16 cellular contexts compared by ENCODE assay signal in genomic region chr3:9794400-9794799, GRCh38. TPM values are rescaled to one million over a fixed set of nuclear protein-coding genes. Genes with fewer than 3 reads are reported as not detected.
DNase-seq lines count a peak whose midpoint lies in the region; ATAC-seq, FAIRE-seq and TF ChIP-seq lines count a peak whose summit lies in the region.
"Had no signal": no experiment of that assay in that cellular context is flagged by ENCODE, and none has a peak within 500 bp of the region (broad histone marks: within the 10 kb centered on the region; RNA-seq: fewer than 3 reads in every experiment).

No MANE protein-coding gene starts in this region.

- FAIRE-seq in GM12891 (lab: Jason Lieb, UNC) (no peak), RCC 7860 (lab: Jason Lieb, UNC) (no peak)
- FAIRE-seq: GM18507, HTR-8/SVneo had no signal

- H3K27me3 ChIP-seq in CD4-positive, CD25-positive, alpha-beta regulatory T cell (ENCODE audit: control insufficient read depth, insufficient read depth, low read length) = no peaks in the 10 kb centered on the region
- no peaks in the 10 kb centered on the region for H3K27me3 ChIP-seq in naive thymus-derived CD4-positive, alpha-beta T cell (ENCODE audit: control insufficient read depth in 2 of 2, insufficient read depth in 2 of 2, low read length in 2 of 2)
- H3K27me3 ChIP-seq: vagina had no signal

- peak overlapping the region; percentile 90 to 99 (median 96) for H3K4me3 Mint-ChIP-seq in CD4-positive, CD25-positive, alpha-beta regulatory T cell
- peak overlapping the region; percentile 68 to 100 (median 98) for H3K4me3 Mint-ChIP-seq in naive thymus-derived CD4-positive, alpha-beta T cell

- H3K36me3 ChIP-seq in CD4-positive, CD25-positive, alpha-beta regulatory T cell (ENCODE audit: control insufficient read depth, insufficient read depth, low read length) = peaks cover 45% of the 10 kb centered on the region
- H3K36me3 ChIP-seq in naive thymus-derived CD4-positive, alpha-beta T cell (ENCODE audit: control insufficient read depth in 2 of 3, insufficient read depth in 3 of 3, low read length in 3 of 3) = peaks cover 14 to 51% (median 22%) of the 10 kb centered on the region in 3 experiments

- H3K36me3 Mint-ChIP-seq in CD4-positive, CD25-positive, alpha-beta regulatory T cell = peaks cover 21% of the 10 kb centered on the region
- H3K36me3 Mint-ChIP-seq in activated naive CD4-positive, alpha-beta T cell treated with anti-CD3 and anti-CD28 coated beads, Interleukin-2, amount 50 U/mL, for 72 hours = peaks cover 52 to 60% of the 10 kb centered on the region in 2 donors
- peaks cover 11 to 41% (median 28%) of the 10 kb centered on the region in 5 donors for H3K36me3 Mint-ChIP-seq in naive thymus-derived CD4-positive, alpha-beta T cell

- H3K27ac Mint-ChIP-seq in CD4-positive, CD25-positive, alpha-beta regulatory T cell = peak overlapping the region in 1 of 3 donors; percentile 99
- H3K27ac Mint-ChIP-seq in activated naive CD4-positive, alpha-beta T cell treated with anti-CD3 and anti-CD28 coated beads, Interleukin-2, amount 50 U/mL, for 72 hours = peak overlapping the region; percentile 98 to 99
- H3K27ac Mint-ChIP-seq in naive thymus-derived CD4-positive, alpha-beta T cell = peak overlapping the region; percentile 16 to 100 (median 97)

- TF ChIP-seq CTCF in omental fat pad (IDR thresholded peaks at IDR 0.05) = no peak

- intact Hi-C loops in naive thymus-derived CD4-positive, alpha-beta T cell (cut with micrococcal nuclease) = loop anchor here (5.0 to 10.0 kb wide), 2 partner anchors 213 to 290 kb away; no protein-coding TSS in a partner anchor

- H3K4me1 Mint-ChIP-seq in CD4-positive, CD25-positive, alpha-beta regulatory T cell = peaks cover 28 to 71% (median 51%) of the 10 kb centered on the region in 4 donors
- peaks cover 40 to 72% (median 60%) of the 10 kb centered on the region in 7 donors for H3K4me1 Mint-ChIP-seq in naive thymus-derived CD4-positive, alpha-beta T cell

- TF ChIP-seq POLR2A in GM12891 (IDR thresholded peaks at IDR 0.05; ENCODE audit: low read depth, low read length) = 0 out of 2 replicates have a peak, but pooled peaks have one; percentile 20

- POLR2A ChIA-PET in naive thymus-derived CD4-positive, alpha-beta T cell (lab: Charles Lee) = interaction anchor here (0.8 to 2.7 kb wide), 4 partner anchors 10 to 14 kb away, joined by 3 to 61 read pairs (median 8); partner anchors contain the start of gene TTLL3

- no peaks in the 10 kb centered on the region for H3K9me3 ChIP-seq in CD4-positive, CD25-positive, alpha-beta regulatory T cell (ENCODE audit: control insufficient read depth in 2 of 2, low read length in 2 of 2)
- H3K9me3 ChIP-seq in naive thymus-derived CD4-positive, alpha-beta T cell (ENCODE audit: control insufficient read depth in 2 of 3, low read length in 3 of 3) = no peaks in the 10 kb centered on the region
- H3K9me3 ChIP-seq: vagina had no signal

- peak overlapping the region; percentile 96 for H3K27ac ChIP-seq in CD4-positive, CD25-positive, alpha-beta regulatory T cell (ENCODE audit: insufficient read depth, low read length, poor library complexity, severe bottlenecking)
- H3K27ac ChIP-seq in naive thymus-derived CD4-positive, alpha-beta T cell (ENCODE audit: low read depth, low read length) = peak overlapping the region; percentile 30

- no peak for ATAC-seq in CD4-positive, CD25-positive, alpha-beta regulatory T cell (ENCODE audit: low read depth in 2 of 2)
- ATAC-seq in activated naive CD4-positive, alpha-beta T cell treated with anti-CD3 and anti-CD28 coated beads, Interleukin-2, amount 50 U/mL, for 72 hours = no peak
- no peak for ATAC-seq in naive thymus-derived CD4-positive, alpha-beta T cell
- ATAC-seq in omental fat pad (ENCODE audit: low FRiP score) = no peak
- ATAC-seq: sciatic nerve had no signal

- peak overlapping the region; percentile 50 for H3K4me3 ChIP-seq in CD4-positive, CD25-positive, alpha-beta regulatory T cell (ENCODE audit: low read depth, low read length)
- H3K4me3 ChIP-seq in naive thymus-derived CD4-positive, alpha-beta T cell (ENCODE audit: low read length) = no peak overlapping the region

- DNase-seq in CD4-positive, CD25-positive, alpha-beta regulatory T cell = no peak
- no peak for DNase-seq in GM12891 (ENCODE audit: insufficient read length, low spot score)
- DNase-seq in activated naive CD4-positive, alpha-beta T cell treated with anti-CD3 and anti-CD28 coated beads, Interleukin-2, amount 50 U/mL, for 72 hours (ENCODE audit: low spot score in 2 of 2) = no peak
- DNase-seq in naive thymus-derived CD4-positive, alpha-beta T cell = no peak
- DNase-seq in omental fat pad (ENCODE audit: low spot score) = no peak
- DNase-seq in RCC 7860 (ENCODE audit: low spot score) = no peak
- no peak for DNase-seq in stimulated activated CD4-positive, alpha-beta T cell treated with anti-CD3 and anti-CD28 coated beads, Interleukin-4, amount 100 ng/mL, for 4 hours
- no peak for DNase-seq in NCI-H524 (lab: John Stamatoyannopoulos, UW)
- DNase-seq: activated effector memory CD4-positive, alpha-beta T cell treated with anti-CD3 and anti-CD28 coated beads, Interleukin-2, amount 50 U/mL, for 16 hours; cortex of kidney; DMS153; NCI-H1930 had no signal

- no peaks in the 10 kb centered on the region for H3K27me3 Mint-ChIP-seq in CD4-positive, CD25-positive, alpha-beta regulatory T cell
- H3K27me3 Mint-ChIP-seq in naive thymus-derived CD4-positive, alpha-beta T cell = no peaks in the 10 kb centered on the region

- H3K9me3 Mint-ChIP-seq in CD4-positive, CD25-positive, alpha-beta regulatory T cell = no peaks in the 10 kb centered on the region
- no peaks in the 10 kb centered on the region for H3K9me3 Mint-ChIP-seq in activated naive CD4-positive, alpha-beta T cell treated with anti-CD3 and anti-CD28 coated beads, Interleukin-2, amount 50 U/mL, for 72 hours
- H3K9me3 Mint-ChIP-seq in naive thymus-derived CD4-positive, alpha-beta T cell = no peaks in the 10 kb centered on the region

- peaks cover 45% of the 10 kb centered on the region for H3K4me1 ChIP-seq in CD4-positive, CD25-positive, alpha-beta regulatory T cell (ENCODE audit: control insufficient read depth, insufficient read depth, low read length, poor library complexity, severe bottlenecking)
- H3K4me1 ChIP-seq in naive thymus-derived CD4-positive, alpha-beta T cell (ENCODE audit: control insufficient read depth in 2 of 2, insufficient read depth in 2 of 2, low read length in 2 of 2) = peaks cover 45 to 53% of the 10 kb centered on the region in 2 donors

- CTCF ChIA-PET in naive thymus-derived CD4-positive, alpha-beta T cell (lab: Charles Lee) = no interaction called here

TF ChIP-seq in GM12891, 5 proteins besides CTCF, POLR2A, EP300 and RAD21:
- TF ChIP-seq TAF1 (IDR thresholded peaks at IDR 0.05; ENCODE audit: low read depth, low read length) (no peak), PAX5 (IDR thresholded peaks at IDR 0.05; ENCODE audit: insufficient read depth, low read length, severe bottlenecking) (no peak), POLR2AphosphoS5 (IDR thresholded peaks at IDR 0.05; ENCODE audit: low read depth, low read length) (no peak), POU2F2 (IDR thresholded peaks at IDR 0.05; ENCODE audit: low read depth, low read length) (no peak), SPI1 (IDR thresholded peaks at IDR 0.05; ENCODE audit: low read depth, low read length) (no peak)

RNA-seq across cellular contexts. Expression of gene ARPC4, which starts 1.5 kb away (rescaled TPM):
- total RNA-seq in CD4-positive, CD25-positive, alpha-beta regulatory T cell = 203 TPM
- 100 to 1,000 TPM; 294 to 384 (median 336) TPM for polyA plus RNA-seq in CD4-positive, CD25-positive, alpha-beta regulatory T cell
- polyA plus RNA-seq in GM12891 (2012; ENCODE audit: low read depth, missing spikeins) = 296 TPM
- total RNA-seq in activated naive CD4-positive, alpha-beta T cell treated with anti-CD3 and anti-CD28 coated beads, Interleukin-2, amount 50 U/mL, for 72 hours = 100 to 1,000 TPM; 125 to 265 TPM
- total RNA-seq in naive thymus-derived CD4-positive, alpha-beta T cell = 100 to 1,000 TPM; 128 to 273 (median 129) TPM
- polyA plus RNA-seq in naive thymus-derived CD4-positive, alpha-beta T cell = 100 to 1,000 TPM; 205 to 212 TPM
- total RNA-seq in omental fat pad = 100 to 1,000 TPM in 3 of 4 donors, 10 to 100 TPM in 1; 99.0 to 141 (median 122) TPM

RNA-seq across cellular contexts. Expression of gene TADA3, which starts 2.1 kb away (rescaled TPM):
- 44.7 TPM for total RNA-seq in CD4-positive, CD25-positive, alpha-beta regulatory T cell
- 10 to 100 TPM; 50.2 to 69.0 (median 60.5) TPM for polyA plus RNA-seq in CD4-positive, CD25-positive, alpha-beta regulatory T cell
- polyA plus RNA-seq in GM12891 (2012; ENCODE audit: low read depth, missing spikeins) = 34.8 TPM
- total RNA-seq in activated naive CD4-positive, alpha-beta T cell treated with anti-CD3 and anti-CD28 coated beads, Interleukin-2, amount 50 U/mL, for 72 hours = 10 to 100 TPM; 47.5 to 92.3 TPM
- total RNA-seq in naive thymus-derived CD4-positive, alpha-beta T cell = 10 to 100 TPM; 31.6 to 67.4 (median 36.8) TPM
- 10 to 100 TPM; 44.3 to 69.5 TPM for polyA plus RNA-seq in naive thymus-derived CD4-positive, alpha-beta T cell
- total RNA-seq in omental fat pad = 10 to 100 TPM; 45.0 to 61.1 (median 52.2) TPM

RNA-seq across cellular contexts. Expression of gene TTLL3, which starts 15.7 kb away (rescaled TPM):
- 89.9 TPM for total RNA-seq in CD4-positive, CD25-positive, alpha-beta regulatory T cell
- 1 to 10 TPM; 2.3 to 3.8 (median 3.1) TPM for polyA plus RNA-seq in CD4-positive, CD25-positive, alpha-beta regulatory T cell
- polyA plus RNA-seq in GM12891 (2012; ENCODE audit: low read depth, missing spikeins) = 17.3 TPM
- 100 to 1,000 TPM in 1 of 2 donors, 10 to 100 TPM in 1; 78.1 to 121 TPM for total RNA-seq in activated naive CD4-positive, alpha-beta T cell treated with anti-CD3 and anti-CD28 coated beads, Interleukin-2, amount 50 U/mL, for 72 hours
- total RNA-seq in naive thymus-derived CD4-positive, alpha-beta T cell = 100 to 1,000 TPM in 1 of 5 experiments, 10 to 100 TPM in 4; 54.9 to 106 (median 68.0) TPM
- 1 to 10 TPM; 2.5 to 3.3 TPM for polyA plus RNA-seq in naive thymus-derived CD4-positive, alpha-beta T cell
- 10 to 100 TPM; 40.4 to 91.1 (median 54.7) TPM for total RNA-seq in omental fat pad

RNA-seq across cellular contexts. Expression of gene CAMK1, which starts 24.7 kb away (rescaled TPM):
- total RNA-seq in CD4-positive, CD25-positive, alpha-beta regulatory T cell = 4.9 TPM
- 10 to 100 TPM in 1 of 4 donors, 1 to 10 TPM in 3; 4.5 to 13.7 (median 7.7) TPM for polyA plus RNA-seq in CD4-positive, CD25-positive, alpha-beta regulatory T cell
- polyA plus RNA-seq in GM12891 (2012; ENCODE audit: low read depth, missing spikeins) = 0.53 TPM
- total RNA-seq in activated naive CD4-positive, alpha-beta T cell treated with anti-CD3 and anti-CD28 coated beads, Interleukin-2, amount 50 U/mL, for 72 hours = 10 to 100 TPM; 23.8 to 45.1 TPM
- 10 to 100 TPM in 2 of 5 experiments, 1 to 10 TPM in 3; 2.1 to 36.3 (median 2.5) TPM for total RNA-seq in naive thymus-derived CD4-positive, alpha-beta T cell
- polyA plus RNA-seq in naive thymus-derived CD4-positive, alpha-beta T cell = 1 to 10 TPM in 1 of 2 donors, under 1 TPM in 1; 0.85 to 2.1 TPM
- total RNA-seq in omental fat pad = 100 to 1,000 TPM in 1 of 4 donors, 10 to 100 TPM in 3; 50.9 to 180 (median 77.6) TPM

RNA-seq across cellular contexts. Expression of gene OGG1, which starts 44.6 kb away (rescaled TPM):
- 26.3 TPM for total RNA-seq in CD4-positive, CD25-positive, alpha-beta regulatory T cell
- 10 to 100 TPM; 21.8 to 30.2 (median 26.7) TPM for polyA plus RNA-seq in CD4-positive, CD25-positive, alpha-beta regulatory T cell
- 10.0 TPM for polyA plus RNA-seq in GM12891 (2012; ENCODE audit: low read depth, missing spikeins)
- total RNA-seq in activated naive CD4-positive, alpha-beta T cell treated with anti-CD3 and anti-CD28 coated beads, Interleukin-2, amount 50 U/mL, for 72 hours = 10 to 100 TPM; 34.8 to 58.0 TPM
- 10 to 100 TPM; 18.8 to 42.9 (median 31.6) TPM for total RNA-seq in naive thymus-derived CD4-positive, alpha-beta T cell
- 10 to 100 TPM; 18.4 to 26.8 TPM for polyA plus RNA-seq in naive thymus-derived CD4-positive, alpha-beta T cell
- 10 to 100 TPM; 15.6 to 27.1 (median 19.5) TPM for total RNA-seq in omental fat pad
